In genomic region chr19:15210323-15210774, GRCh38 we compare ENCODE assay signal across 9 cellular contexts. TPM values are rescaled to one million over a fixed set of nuclear protein-coding genes. Genes with fewer than 3 reads are reported as not detected.
DNase-seq lines count a peak whose midpoint lies in the region; ATAC-seq lines count a peak whose summit lies in the region.
"Had no signal": no experiment of that assay in that cellular context is flagged by ENCODE, and none has a peak within 500 bp of the region (broad histone marks: within the 10 kb centered on the region; RNA-seq: fewer than 3 reads in every experiment).

No MANE protein-coding gene starts in this region.

- peak overlapping the region in 1 of 2 donors; percentile 32 for H3K27ac Mint-ChIP-seq in effector memory CD8-positive, alpha-beta T cell
- H3K27ac Mint-ChIP-seq in natural killer cell treated with Interleukin-12 subunit alpha and Interleukin-12 subunit beta and Interleukin-15 and Interleukin-18, amount 100 ng/mL, for 72 hours: no peak overlapping the region

- H3K4me3 Mint-ChIP-seq in effector memory CD8-positive, alpha-beta T cell: no peak overlapping the region
- no peak overlapping the region for H3K4me3 Mint-ChIP-seq in natural killer cell treated with Interleukin-12 subunit alpha and Interleukin-12 subunit beta and Interleukin-15 and Interleukin-18, amount 100 ng/mL, for 72 hours

- peak; percentile 50 for ATAC-seq in effector memory CD8-positive, alpha-beta T cell (replicated peaks)
- ATAC-seq in natural killer cell treated with Interleukin-12 subunit alpha and Interleukin-12 subunit beta and Interleukin-15 and Interleukin-18, amount 100 ng/mL, for 72 hours: peak; percentile 48 to 60
- ATAC-seq in HG02840 (IDR thresholded peaks at IDR 0.05; ENCODE audit: low FRiP score, unreplicated experiment): no peak

- DNase-seq in AML-193 (lab: John Stamatoyannopoulos, UW): peak; percentile 94 to 96
- peak; percentile 89 to 93 for DNase-seq in NOMO-1 (lab: John Stamatoyannopoulos, UW; ENCODE audit: unreplicated experiment in 2 of 2)
- DNase-seq in effector memory CD8-positive, alpha-beta T cell: no peak
- no peak for DNase-seq in natural killer cell treated with Interleukin-12 subunit alpha and Interleukin-12 subunit beta and Interleukin-15 and Interleukin-18, amount 100 ng/mL, for 72 hours (ENCODE audit: low spot score)
- no peak for DNase-seq in activated CD4-positive, alpha-beta T cell treated with anti-CD3 and anti-CD28 coated beads for 48 hours
- DNase-seq in SW 1271 (lab: John Stamatoyannopoulos, UW): no peak
- DNase-seq in activated CD8-positive, alpha-beta memory T cell treated with anti-CD3 and anti-CD28 coated beads, Interleukin-2, amount 50 U/mL, for 48 hours: no peak
- DNase-seq: activated naive CD4-positive, alpha-beta T cell treated with anti-CD3 and anti-CD28 coated beads, Interleukin-2, amount 50 U/mL, for 16 hours had no signal

- H3K27me3 Mint-ChIP-seq in effector memory CD8-positive, alpha-beta T cell: peaks cover 9 to 16% of the 10 kb centered on the region in 2 donors
- H3K27me3 Mint-ChIP-seq in natural killer cell treated with Interleukin-12 subunit alpha and Interleukin-12 subunit beta and Interleukin-15 and Interleukin-18, amount 100 ng/mL, for 72 hours: peaks cover 5 to 11% of the 10 kb centered on the region in 2 donors

- H3K4me1 Mint-ChIP-seq in effector memory CD8-positive, alpha-beta T cell (ENCODE audit: low read depth in 2 of 2): no peaks in the 10 kb centered on the region
- no peaks in the 10 kb centered on the region for H3K4me1 Mint-ChIP-seq in natural killer cell treated with Interleukin-12 subunit alpha and Interleukin-12 subunit beta and Interleukin-15 and Interleukin-18, amount 100 ng/mL, for 72 hours (ENCODE audit: low read depth in 2 of 2)

- no peaks in the 10 kb centered on the region for H3K36me3 Mint-ChIP-seq in effector memory CD8-positive, alpha-beta T cell (ENCODE audit: insufficient read depth)
- H3K36me3 Mint-ChIP-seq in natural killer cell treated with Interleukin-12 subunit alpha and Interleukin-12 subunit beta and Interleukin-15 and Interleukin-18, amount 100 ng/mL, for 72 hours: no peaks in the 10 kb centered on the region

- no peaks in the 10 kb centered on the region for H3K9me3 Mint-ChIP-seq in effector memory CD8-positive, alpha-beta T cell
- H3K9me3 Mint-ChIP-seq in natural killer cell treated with Interleukin-12 subunit alpha and Interleukin-12 subunit beta and Interleukin-15 and Interleukin-18, amount 100 ng/mL, for 72 hours: no peaks in the 10 kb centered on the region

RNA-seq across cellular contexts. Expression of gene NOTCH3, which starts 9.6 kb away (rescaled TPM):
- total RNA-seq in natural killer cell treated with Interleukin-12 subunit alpha and Interleukin-12 subunit beta and Interleukin-15 and Interleukin-18, amount 100 ng/mL, for 72 hours: not detected

RNA-seq across cellular contexts. Expression of gene EPHX3, which starts 21.9 kb away (rescaled TPM):
- total RNA-seq in natural killer cell treated with Interleukin-12 subunit alpha and Interleukin-12 subunit beta and Interleukin-15 and Interleukin-18, amount 100 ng/mL, for 72 hours: 1 to 10 TPM in 1 of 2 donors, under 1 TPM in 1; 0.81 to 1.0 TPM

Comparison
In these comparisons a context has a peak if more than half of its experiments do, and no peak if none do; other contexts are left out.
1. DNase-seq: peak in AML-193 (2 of 2) and NOMO-1 (2 of 2); none in effector memory CD8-positive, alpha-beta T cell (0 of 3), natural killer cell treated with Interleukin-12 subunit alpha and Interleukin-12 subunit beta and Interleukin-15 and Interleukin-18, amount 100 ng/mL, for 72 hours (single experiment), activated CD4-positive, alpha-beta T cell treated with anti-CD3 and anti-CD28 coated beads for 48 hours (single experiment), SW 1271 (0 of 2) and activated CD8-positive, alpha-beta memory T cell treated with anti-CD3 and anti-CD28 coated beads, Interleukin-2, amount 50 U/mL, for 48 hours (single experiment).